29 cellular contexts compared by ENCODE assay signal in genomic region chr4:184196730-184197355, GRCh38. TPM values are rescaled to one million over a fixed set of nuclear protein-coding genes. Genes with fewer than 3 reads are reported as not detected.
DNase-seq lines count a peak whose midpoint lies in the region; ATAC-seq and TF ChIP-seq lines count a peak whose summit lies in the region.
"Had no signal": no experiment of that assay in that cellular context is flagged by ENCODE, and none has a peak within 500 bp of the region (broad histone marks: within the 10 kb centered on the region; RNA-seq: fewer than 3 reads in every experiment).

No MANE protein-coding gene starts in this region.

- H3K9me3 Mint-ChIP-seq in MCF 10A (ENCODE audit: unreplicated experiment): no peaks in the 10 kb centered on the region
- H3K9me3 Mint-ChIP-seq in nephron: no peaks in the 10 kb centered on the region
- H3K9me3 Mint-ChIP-seq: T-helper 1 cell treated with Interleukin-12 subunit alpha and Interleukin-12 subunit beta and Interleukin-4 antibody, amounts not matched to agents 30 μg/mL and 1 μg/mL, for 36 hours had no signal

- CTCF ChIA-PET in MCF 10A (lab: Yijun Ruan, JAX): interaction anchor here (0.5 to 2.0 kb wide), 12 partner anchors 29 to 1115 kb away, joined by 3 to 6 read pairs (median 3); no protein-coding TSS in a partner anchor

- H3K36me3 Mint-ChIP-seq in MCF 10A (ENCODE audit: insufficient read depth, unreplicated experiment) (no peaks in the 10 kb centered on the region), nephron (ENCODE audit: low read depth) (no peaks in the 10 kb centered on the region)
- H3K36me3 Mint-ChIP-seq: activated naive CD8-positive, alpha-beta T cell; CD4-positive, alpha-beta memory T cell; IgD-negative memory B cell had no signal

- in situ Hi-C loops in T47D (cut with HindIII; ENCODE audit: low pct_unique_long_range_greater_than_20kb, low sequenced_read_pairs): no loop called here

- H3K4me1 Mint-ChIP-seq in MCF 10A (ENCODE audit: insufficient read depth, unreplicated experiment) (peaks cover 11% of the 10 kb centered on the region), nephron (peaks cover 34% of the 10 kb centered on the region)
- H3K4me1 Mint-ChIP-seq: CD4-positive, alpha-beta memory T cell had no signal

- H3K27me3 Mint-ChIP-seq in MCF 10A (ENCODE audit: insufficient read depth, unreplicated experiment) (no peaks in the 10 kb centered on the region), nephron (ENCODE audit: low read depth) (peaks cover 7% of the 10 kb centered on the region)

- no peak for TF ChIP-seq CTCF in MCF 10A (IDR thresholded peaks at IDR 0.05; ENCODE audit: unreplicated experiment)
- no peak for TF ChIP-seq CTCF in epithelial cell of esophagus (IDR thresholded peaks at IDR 0.05; ENCODE audit: insufficient read depth, low read depth, low read length, missing control alignments)
- no peak for TF ChIP-seq CTCF in nephron (IDR thresholded peaks at IDR 0.05; ENCODE audit: unreplicated experiment in 3 of 3)

- no peak for ATAC-seq in GM19452 (IDR thresholded peaks at IDR 0.05; ENCODE audit: unreplicated experiment)
- ATAC-seq in HG03045 (IDR thresholded peaks at IDR 0.05; ENCODE audit: unreplicated experiment): no peak
- ATAC-seq in GM21526 (IDR thresholded peaks at IDR 0.05; ENCODE audit: low FRiP score, unreplicated experiment): no peak
- ATAC-seq: A549; body of pancreas; stimulated activated naive CD8-positive, alpha-beta T cell treated with anti-CD3 and anti-CD28 coated beads, Interleukin-15, Interleukin-2, amounts not matched to agents 100 U/mL and 50 U/mL, for 24 hours had no signal

- H3K27ac Mint-ChIP-seq in MCF 10A (ENCODE audit: low read depth, unreplicated experiment) (no peak overlapping the region), nephron (peak overlapping the region; percentile 29 to 68 (median 56))
- H3K27ac Mint-ChIP-seq: activated naive CD8-positive, alpha-beta T cell; IgD-negative memory B cell; T-helper 1 cell treated with Interleukin-12 subunit alpha and Interleukin-12 subunit beta and Interleukin-4 antibody, amounts not matched to agents 30 μg/mL and 1 μg/mL, for 36 hours had no signal

- H3K4me3 ChIP-seq in epithelial cell of esophagus (ENCODE audit: low read length): no peak overlapping the region
- H3K4me3 ChIP-seq: A549, body of pancreas, dorsolateral prefrontal cortex, lung, sigmoid colon, testis, vagina had no signal

- intact Hi-C loops in MCF 10A (cut with micrococcal nuclease): no loop called here

- BruUV-seq in MCF 10A (replicated peaks; lab: Mats Ljungman, UMichigan): no TSS peak

- POLR2A ChIA-PET in MCF 10A (lab: Yijun Ruan, JAX): interaction anchor here (0.6 to 1.2 kb wide), 5 partner anchors 10 to 753 kb away, joined by 3 to 5 read pairs (median 3); partner anchors contain the start of gene CDKN2AIP

- H3K4me3 Mint-ChIP-seq in MCF 10A (ENCODE audit: unreplicated experiment) (no peak overlapping the region), nephron (peak overlapping the region in 1 of 3 experiments; percentile 18)
- H3K4me3 Mint-ChIP-seq: activated naive CD8-positive, alpha-beta T cell; CD4-positive, alpha-beta memory T cell; IgD-negative memory B cell; T-helper 1 cell treated with Interleukin-12 subunit alpha and Interleukin-12 subunit beta and Interleukin-4 antibody, amounts not matched to agents 30 μg/mL and 1 μg/mL, for 36 hours had no signal

- peak; percentile 28 to 52 for DNase-seq in T47D (ENCODE audit: low read depth in 1 of 2, low spot score in 1 of 2)
- DNase-seq in MCF 10A (ENCODE audit: unreplicated experiment): no peak
- peak; percentile 1 for DNase-seq in epithelial cell of esophagus (ENCODE audit: low read depth)
- DNase-seq in NCI-H2081 treated with DMSO at 0.1 percent for 48 hours (lab: John Stamatoyannopoulos, UW): no peak
- DNase-seq: activated CD8-positive, alpha-beta memory T cell treated with anti-CD3 and anti-CD28 coated beads for 24 hours; activated effector memory CD4-positive, alpha-beta T cell treated with Interleukin-2 at 50 U/mL for 16 hours; body of pancreas; CD4-positive, alpha-beta memory T cell; DMS 273 treated with DMSO at 0.1 percent for 48 hours; dorsolateral prefrontal cortex; kidney glomerular epithelial cell; NCI-H1092 treated with DMSO at 0.1 percent for 48 hours; NCI-H187; NCI-H2227 treated with DMSO at 0.1 percent for 48 hours; NCI-H69; sigmoid colon; stimulated activated naive CD8-positive, alpha-beta T cell treated with anti-CD3 and anti-CD28 coated beads, Interleukin-15, Interleukin-2, amounts not matched to agents 100 U/mL and 50 U/mL, for 24 hours; testis had no signal

RNA-seq across cellular contexts. Expression of gene ENPP6, which starts 20.8 kb away (rescaled TPM):
- not detected in 2 replicates for total RNA-seq in MCF 10A (2022)
- total RNA-seq: body of pancreas; CD4-positive, alpha-beta memory T cell; H4 had no signal

Comparison
In these comparisons a context has a peak if more than half of its experiments do, and no peak if none do; other contexts are left out.
1. DNase-seq: peak in T47D (2 of 2) and epithelial cell of esophagus (single experiment); none in MCF 10A (single experiment) and NCI-H2081 treated with DMSO at 0.1 percent for 48 hours (single experiment).